ENCODE assay signal across 23 cellular contexts in genomic region chr2:137944714-137945113, GRCh38.
"Had no signal": no experiment of that assay in that cellular context is flagged by ENCODE, and none has a peak within 500 bp of the region (broad histone marks: within the 10 kb centered on the region; RNA-seq: fewer than 3 reads in every experiment).

No MANE protein-coding gene starts in this region.

- DNase-seq: dorsolateral prefrontal cortex; effector CD4-positive, alpha-beta T cell; foreskin fibroblast; gastrocnemius medialis; head of caudate nucleus; natural killer cell; pancreas; stimulated activated CD4-positive, alpha-beta T cell treated with anti-CD3 and anti-CD28 coated beads, Interleukin-2, amount 100 ng/mL, for 24 hours; stimulated activated CD4-positive, alpha-beta T cell treated with anti-CD3 and anti-CD28 coated beads, Interleukin-4, amount 100 ng/mL, for 24 hours; stimulated activated naive CD8-positive, alpha-beta T cell treated with anti-CD3 and anti-CD28 coated beads, Interleukin-15, Interleukin-2, amounts not matched to agents 100 U/mL and 50 U/mL, for 24 hours; substantia nigra; testis; tibial artery; upper lobe of right lung; uterus had no signal

- H3K9me3 ChIP-seq: gastrocnemius medialis, neutrophil, pancreas, testis, tibial artery, upper lobe of right lung, uterus had no signal

- H3K27ac ChIP-seq: dorsolateral prefrontal cortex, gastrocnemius medialis, neutrophil, pancreas, testis, tibial artery, upper lobe of right lung, uterus had no signal

- H3K4me2 ChIP-seq: smooth muscle cell had no signal

- H3K4me3 ChIP-seq: dorsolateral prefrontal cortex, gastrocnemius medialis, lung, pancreas, smooth muscle cell, testis, tibial artery, upper lobe of right lung, uterus had no signal

- FAIRE-seq: colon, keratinocyte, pancreas had no signal

- H3K36me3 ChIP-seq: gastrocnemius medialis, neutrophil, pancreas, tibial artery, upper lobe of right lung, uterus had no signal

- H3K4me1 ChIP-seq: gastrocnemius medialis, testis, upper lobe of right lung, uterus had no signal

- H3K27me3 ChIP-seq: dorsolateral prefrontal cortex, gastrocnemius medialis, neutrophil, pancreas, testis, tibial artery, upper lobe of right lung, uterus had no signal

- ATAC-seq: gastrocnemius medialis; left lobe of liver; natural killer cell; pancreas; sciatic nerve; stimulated activated effector memory CD8-positive, alpha-beta T cell treated with anti-CD3 and anti-CD28 coated beads, Interleukin-12 subunit alpha, Interleukin-12 subunit beta, amount 100 ng/mL, for 72 hours; stimulated activated naive CD8-positive, alpha-beta T cell treated with anti-CD3 and anti-CD28 coated beads, Interleukin-15, Interleukin-2, amounts not matched to agents 100 U/mL and 50 U/mL, for 24 hours; upper lobe of right lung had no signal
